19 cellular contexts compared by ENCODE assay signal in genomic region chr3:72316501-72317279, GRCh38.
"Had no signal": no experiment of that assay in that cellular context is flagged by ENCODE, and none has a peak within 500 bp of the region (broad histone marks: within the 10 kb centered on the region; RNA-seq: fewer than 3 reads in every experiment).

No MANE protein-coding gene starts in this region.

- ATAC-seq: gastrocnemius medialis; psoas muscle; sciatic nerve; stimulated activated naive CD8-positive, alpha-beta T cell treated with anti-CD3 and anti-CD28 coated beads, Interleukin-15, amount 100 ng/mL, for 72 hours had no signal

- H3K9me3 ChIP-seq: gastrocnemius medialis, heart right ventricle, neutrophil, psoas muscle, testis, vagina had no signal

- H3K4me3 ChIP-seq: cardiac muscle cell, gastrocnemius medialis, heart right ventricle, psoas muscle, testis, vagina had no signal

- H3K27ac ChIP-seq: cardiac muscle cell, gastrocnemius medialis, neutrophil, psoas muscle, vagina had no signal

- H3K4me1 ChIP-seq: vagina had no signal

- H3K27me3 ChIP-seq: cardiac muscle cell, gastrocnemius medialis, heart right ventricle, neutrophil, testis, vagina had no signal

- DNase-seq: activated CD4-positive, alpha-beta memory T cell treated with anti-CD3 and anti-CD28 coated beads, Interleukin-2, amount 10 ng/mL, durations not matched to agents 7 days and 5 days; activated gamma-delta T cell treated with Interleukin-2 at 50 U/mL for 16 hours; activated T-cell treated with anti-CD3 and anti-CD28 coated beads, Interleukin-2, amount 50 U/mL, for 48 hours; aorta; cortex of kidney; effector CD8-positive, alpha-beta T cell; gastrocnemius medialis; heart right ventricle; psoas muscle; stimulated activated CD4-positive, alpha-beta T cell treated with anti-CD3 and anti-CD28 coated beads, Interleukin-12 subunit alpha, Interleukin-12 subunit beta, amount 100 ng/mL, for 4 hours; stimulated activated CD4-positive, alpha-beta T cell treated with anti-CD3 and anti-CD28 coated beads, Interleukin-2, amount 100 ng/mL, for 48 hours; stimulated activated naive CD8-positive, alpha-beta T cell treated with anti-CD3 and anti-CD28 coated beads, Interleukin-15, amount 100 ng/mL, for 72 hours; SW 1271; T1000; testis had no signal

- H3K36me3 ChIP-seq: cardiac muscle cell, gastrocnemius medialis, heart right ventricle, neutrophil, vagina had no signal
